Comparison of ENCODE assay signal across 1 cellular context in the genomic region with DNA sequence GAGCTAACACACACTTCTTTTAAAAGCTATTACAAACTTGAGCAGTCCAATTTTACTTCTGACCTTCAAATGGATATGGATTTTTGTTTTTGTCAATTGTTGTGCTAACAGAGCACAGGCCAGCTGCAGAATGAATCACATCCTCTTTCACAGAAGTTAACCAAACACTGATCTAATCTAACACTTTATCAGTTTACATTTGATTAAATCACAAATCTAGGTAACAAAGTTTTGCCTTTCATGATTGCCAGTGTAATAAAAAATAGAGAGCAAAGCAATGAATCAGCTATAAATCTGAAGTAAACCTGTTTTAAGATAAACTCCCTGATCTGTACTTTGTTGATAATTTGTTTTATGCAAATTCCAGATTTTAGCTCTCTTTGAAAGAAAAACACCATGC.
A peak's percentile ranks its signal among the peaks of the same experiment; 100 is the strongest.
TF ChIP-seq lines count a peak whose summit lies in the region.

No MANE protein-coding gene starts in this region.

TF ChIP-seq in HepG2, 621 proteins besides CTCF, POLR2A, EP300 and RAD21 (continued from another document):
- TF ChIP-seq, protein P1, sequence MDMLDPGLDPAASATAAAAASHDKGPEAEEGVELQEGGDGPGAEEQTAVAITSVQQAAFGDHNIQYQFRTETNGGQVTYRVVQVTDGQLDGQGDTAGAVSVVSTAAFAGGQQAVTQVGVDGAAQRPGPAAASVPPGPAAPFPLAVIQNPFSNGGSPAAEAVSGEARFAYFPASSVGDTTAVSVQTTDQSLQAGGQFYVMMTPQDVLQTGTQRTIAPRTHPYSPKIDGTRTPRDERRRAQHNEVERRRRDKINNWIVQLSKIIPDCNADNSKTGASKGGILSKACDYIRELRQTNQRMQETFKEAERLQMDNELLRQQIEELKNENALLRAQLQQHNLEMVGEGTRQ (IDR thresholded peaks at IDR 0.05; ENCODE audit: low read depth, low read length): no peak
- TF ChIP-seq, protein P1 (CRISPR knock-in tag; IDR thresholded peaks at IDR 0.05; ENCODE audit: borderline replicate concordance): no peak
- no peak for TF ChIP-seq ZNF614 (CRISPR knock-in tag; IDR thresholded peaks at IDR 0.05; ENCODE audit: borderline replicate concordance)
- 0 out of 2 replicates have a peak, but pooled peaks have one; percentile 15 for TF ChIP-seq MIXL1 (CRISPR knock-in tag; IDR thresholded peaks at IDR 0.05)
- TF ChIP-seq ETV5 (CRISPR knock-in tag; IDR thresholded peaks at IDR 0.05; ENCODE audit: borderline replicate concordance): peak; percentile 49; the same call in 1 of the 2 replicates
- no peak for TF ChIP-seq FOXP1 (IDR thresholded peaks at IDR 0.05)
- TF ChIP-seq FOXP1 (CRISPR knock-in tag; IDR thresholded peaks at IDR 0.05): 0 out of 2 replicates have a peak, but pooled peaks have one; percentile 41
- TF ChIP-seq FOSL2 (CRISPR knock-in tag; IDR thresholded peaks at IDR 0.05): peak; percentile 17; the same call in 1 of the 2 replicates
- TF ChIP-seq, protein P2, sequence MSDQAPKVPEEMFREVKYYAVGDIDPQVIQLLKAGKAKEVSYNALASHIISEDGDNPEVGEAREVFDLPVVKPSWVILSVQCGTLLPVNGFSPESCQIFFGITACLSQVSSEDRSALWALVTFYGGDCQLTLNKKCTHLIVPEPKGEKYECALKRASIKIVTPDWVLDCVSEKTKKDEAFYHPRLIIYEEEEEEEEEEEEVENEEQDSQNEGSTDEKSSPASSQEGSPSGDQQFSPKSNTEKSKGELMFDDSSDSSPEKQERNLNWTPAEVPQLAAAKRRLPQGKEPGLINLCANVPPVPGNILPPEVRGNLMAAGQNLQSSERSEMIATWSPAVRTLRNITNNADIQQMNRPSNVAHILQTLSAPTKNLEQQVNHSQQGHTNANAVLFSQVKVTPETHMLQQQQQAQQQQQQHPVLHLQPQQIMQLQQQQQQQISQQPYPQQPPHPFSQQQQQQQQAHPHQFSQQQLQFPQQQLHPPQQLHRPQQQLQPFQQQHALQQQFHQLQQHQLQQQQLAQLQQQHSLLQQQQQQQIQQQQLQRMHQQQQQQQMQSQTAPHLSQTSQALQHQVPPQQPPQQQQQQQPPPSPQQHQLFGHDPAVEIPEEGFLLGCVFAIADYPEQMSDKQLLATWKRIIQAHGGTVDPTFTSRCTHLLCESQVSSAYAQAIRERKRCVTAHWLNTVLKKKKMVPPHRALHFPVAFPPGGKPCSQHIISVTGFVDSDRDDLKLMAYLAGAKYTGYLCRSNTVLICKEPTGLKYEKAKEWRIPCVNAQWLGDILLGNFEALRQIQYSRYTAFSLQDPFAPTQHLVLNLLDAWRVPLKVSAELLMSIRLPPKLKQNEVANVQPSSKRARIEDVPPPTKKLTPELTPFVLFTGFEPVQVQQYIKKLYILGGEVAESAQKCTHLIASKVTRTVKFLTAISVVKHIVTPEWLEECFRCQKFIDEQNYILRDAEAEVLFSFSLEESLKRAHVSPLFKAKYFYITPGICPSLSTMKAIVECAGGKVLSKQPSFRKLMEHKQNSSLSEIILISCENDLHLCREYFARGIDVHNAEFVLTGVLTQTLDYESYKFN (CRISPR knock-in tag; conservative IDR thresholded peaks at IDR 0.05): 0 out of 2 replicates have a peak, but pooled peaks have one; percentile 37
- TF ChIP-seq KAT2B (IDR thresholded peaks at IDR 0.05; ENCODE audit: borderline replicate concordance, low read depth, low read length): 0 out of 2 replicates have a peak, but pooled peaks have one; percentile 20
- TF ChIP-seq ZKSCAN8 (CRISPR knock-in tag; IDR thresholded peaks at IDR 0.05; ENCODE audit: borderline replicate concordance): no peak
